16 cellular contexts compared by ENCODE assay signal in the genomic region with DNA sequence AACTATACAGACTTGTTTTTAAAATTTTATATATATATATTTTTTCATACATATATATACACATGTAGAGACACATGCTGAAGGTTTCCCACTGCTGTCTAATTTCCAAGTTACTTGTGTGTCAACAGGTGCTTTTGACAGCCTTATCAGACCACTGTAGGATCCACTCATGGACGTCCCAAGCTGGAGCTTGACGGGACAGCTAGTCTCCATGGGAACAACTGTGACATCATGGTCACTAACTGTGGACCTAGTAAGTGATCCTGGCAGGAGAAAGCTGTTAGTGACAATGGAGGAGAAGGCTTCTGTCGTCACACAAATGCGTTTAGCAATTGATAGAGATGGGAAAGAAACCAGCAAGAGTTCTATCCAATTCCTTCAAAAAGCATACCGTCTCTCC.
DNase-seq lines count a peak whose midpoint lies in the region; ATAC-seq and TF ChIP-seq lines count a peak whose summit lies in the region.
"Had no signal": no experiment of that assay in that cellular context is flagged by ENCODE, and none has a peak within 500 bp of the region (broad histone marks: within the 10 kb centered on the region; RNA-seq: fewer than 3 reads in every experiment).

No MANE protein-coding gene starts in this region.

- H3K27ac ChIP-seq in cardiac muscle cell (peak overlapping the region; percentile 17), testis (no peak overlapping the region)
- H3K27ac ChIP-seq: 22Rv1 had no signal

- 93 to 94% methylated on average over 5 of the region's 5 CpGs for WGBS in testis, 2 donors

- peak; percentile 1 for DNase-seq in T-helper 2 cell treated with Interferon-gamma antibody and Interleukin-4, amounts not matched to agents 5 μg/mL and 100 μg/mL, for 36 hours (ENCODE audit: low spot score)
- DNase-seq in T-helper 2 cell (no peak), cardiac muscle cell (ENCODE audit: low read depth in 1 of 2, low spot score in 1 of 2) (peak in 1 of 2 donors; percentile 87), cardiac septum (ENCODE audit: low spot score) (no peak), left cardiac atrium (peak; percentile 56), testis (no peak)
- DNase-seq in activated CD4-positive, alpha-beta T cell treated with anti-CD3 and anti-CD28 coated beads for 48 hours, result no peak
- no peak for DNase-seq in activated T-helper 2 cell treated with anti-CD3 and anti-CD28 coated beads, Interferon-gamma antibody, Interleukin-2, Interleukin-4, amounts not matched to agents 10 μg/mL and 5 μg/mL and 100 μg/mL, durations not matched to agents 14 hours and 24 hours and 36 hours (ENCODE audit: low spot score)
- DNase-seq: CD8-positive, alpha-beta T cell; COR-L47; DND-41; GDM1; GOT3; H9 had no signal

- no peaks in the 10 kb centered on the region for H3K9me3 ChIP-seq in cardiac muscle cell (ENCODE audit: low read depth)
- no peaks in the 10 kb centered on the region for H3K9me3 ChIP-seq in testis

- H3K4me1 ChIP-seq in cardiac muscle cell (ENCODE audit: low read depth), result peaks cover 75% of the 10 kb centered on the region
- H3K4me1 ChIP-seq in testis, result no peaks in the 10 kb centered on the region

- TF ChIP-seq CTCF in cardiac muscle cell (IDR thresholded peaks at IDR 0.05; ENCODE audit: low read depth, low read length) (no peak), testis (IDR thresholded peaks at IDR 0.05) (no peak)

- no peaks in the 10 kb centered on the region for H3K27me3 ChIP-seq in cardiac muscle cell
- no peaks in the 10 kb centered on the region for H3K27me3 ChIP-seq in testis

- no peaks in the 10 kb centered on the region for H3K36me3 Mint-ChIP-seq in T-helper 2 cell treated with Interferon-gamma antibody and Interleukin-4, amounts not matched to agents 5 μg/mL and 100 μg/mL, for 36 hours (ENCODE audit: low read depth)
- no peaks in the 10 kb centered on the region for H3K36me3 Mint-ChIP-seq in activated T-helper 2 cell treated with anti-CD3 and anti-CD28 coated beads, Interferon-gamma antibody, Interleukin-2, Interleukin-4, amounts not matched to agents 10 μg/mL and 5 μg/mL and 100 μg/mL, durations not matched to agents 14 hours and 24 hours and 36 hours (ENCODE audit: low read depth)
- H3K36me3 Mint-ChIP-seq: CD8-positive, alpha-beta T cell had no signal

- H3K4me3 Mint-ChIP-seq in T-helper 2 cell treated with Interferon-gamma antibody and Interleukin-4, amounts not matched to agents 5 μg/mL and 100 μg/mL, for 36 hours, result no peak overlapping the region
- no peak overlapping the region for H3K4me3 Mint-ChIP-seq in activated T-helper 2 cell treated with anti-CD3 and anti-CD28 coated beads, Interferon-gamma antibody, Interleukin-2, Interleukin-4, amounts not matched to agents 10 μg/mL and 5 μg/mL and 100 μg/mL, durations not matched to agents 14 hours and 24 hours and 36 hours (ENCODE audit: low read depth)
- H3K4me3 Mint-ChIP-seq: CD14-positive monocyte; CD8-positive, alpha-beta T cell; H9 had no signal

- H3K27ac Mint-ChIP-seq in T-helper 2 cell treated with Interferon-gamma antibody and Interleukin-4, amounts not matched to agents 5 μg/mL and 100 μg/mL, for 36 hours, result no peak overlapping the region
- no peak overlapping the region for H3K27ac Mint-ChIP-seq in activated T-helper 2 cell treated with anti-CD3 and anti-CD28 coated beads, Interferon-gamma antibody, Interleukin-2, Interleukin-4, amounts not matched to agents 10 μg/mL and 5 μg/mL and 100 μg/mL, durations not matched to agents 14 hours and 24 hours and 36 hours
- H3K27ac Mint-ChIP-seq: CD14-positive monocyte; CD8-positive, alpha-beta T cell had no signal

- no peaks in the 10 kb centered on the region for H3K9me3 Mint-ChIP-seq in T-helper 2 cell treated with Interferon-gamma antibody and Interleukin-4, amounts not matched to agents 5 μg/mL and 100 μg/mL, for 36 hours
- H3K9me3 Mint-ChIP-seq in activated T-helper 2 cell treated with anti-CD3 and anti-CD28 coated beads, Interferon-gamma antibody, Interleukin-2, Interleukin-4, amounts not matched to agents 10 μg/mL and 5 μg/mL and 100 μg/mL, durations not matched to agents 14 hours and 24 hours and 36 hours, result no peaks in the 10 kb centered on the region
- H3K9me3 Mint-ChIP-seq: CD14-positive monocyte; CD8-positive, alpha-beta T cell; H9 had no signal

- TF ChIP-seq POLR2A in testis (IDR thresholded peaks at IDR 0.05), result no peak

- peaks cover 20% of the 10 kb centered on the region for H3K27me3 Mint-ChIP-seq in T-helper 2 cell treated with Interferon-gamma antibody and Interleukin-4, amounts not matched to agents 5 μg/mL and 100 μg/mL, for 36 hours (ENCODE audit: low read depth)
- H3K27me3 Mint-ChIP-seq in activated T-helper 2 cell treated with anti-CD3 and anti-CD28 coated beads, Interferon-gamma antibody, Interleukin-2, Interleukin-4, amounts not matched to agents 10 μg/mL and 5 μg/mL and 100 μg/mL, durations not matched to agents 14 hours and 24 hours and 36 hours (ENCODE audit: low read depth), result peaks cover 7% of the 10 kb centered on the region

- no peak overlapping the region for H3K4me3 ChIP-seq in cardiac muscle cell
- no peak overlapping the region for H3K4me3 ChIP-seq in testis

- no peaks in the 10 kb centered on the region for H3K36me3 ChIP-seq in cardiac muscle cell
- no peaks in the 10 kb centered on the region for H3K36me3 ChIP-seq in testis (ENCODE audit: low read depth, missing control alignments)

- peak; percentile 27 to 74 for ATAC-seq in left cardiac atrium
- ATAC-seq: CD8-positive, alpha-beta T cell had no signal

- intact Hi-C loops in cardiac septum (cut with DNase I) (loop anchor here (10.0 kb wide), 1 partner anchor 519 kb away; no protein-coding TSS in a partner anchor), left cardiac atrium (cut with DNase I) (no loop called here), testis (cut with DNase I; ENCODE audit: low total_unique reads) (no loop called here)
- intact Hi-C loops in activated T-helper 2 cell treated with anti-CD3 and anti-CD28 coated beads, Interferon-gamma antibody, Interleukin-2, Interleukin-4, amounts not matched to agents 10 μg/mL and 5 μg/mL and 100 μg/mL, durations not matched to agents 14 hours and 24 hours and 36 hours (cut with micrococcal nuclease), result no loop called here

- H3K4me1 Mint-ChIP-seq in T-helper 2 cell treated with Interferon-gamma antibody and Interleukin-4, amounts not matched to agents 5 μg/mL and 100 μg/mL, for 36 hours (ENCODE audit: low read depth), result no peaks in the 10 kb centered on the region
- no peaks in the 10 kb centered on the region for H3K4me1 Mint-ChIP-seq in activated T-helper 2 cell treated with anti-CD3 and anti-CD28 coated beads, Interferon-gamma antibody, Interleukin-2, Interleukin-4, amounts not matched to agents 10 μg/mL and 5 μg/mL and 100 μg/mL, durations not matched to agents 14 hours and 24 hours and 36 hours (ENCODE audit: low read depth)
- H3K4me1 Mint-ChIP-seq: CD14-positive monocyte had no signal

Comparison
In these comparisons a context has a peak if more than half of its experiments do, and no peak if none do; other contexts are left out.
1. DNase-seq: peak in T-helper 2 cell treated with Interferon-gamma antibody and Interleukin-4, amounts not matched to agents 5 μg/mL and 100 μg/mL, for 36 hours (single experiment) and left cardiac atrium (single experiment); none in T-helper 2 cell (0 of 5), cardiac septum (single experiment), testis (single experiment), activated CD4-positive, alpha-beta T cell treated with anti-CD3 and anti-CD28 coated beads for 48 hours (single experiment) and activated T-helper 2 cell treated with anti-CD3 and anti-CD28 coated beads, Interferon-gamma antibody, Interleukin-2, Interleukin-4, amounts not matched to agents 10 μg/mL and 5 μg/mL and 100 μg/mL, durations not matched to agents 14 hours and 24 hours and 36 hours (single experiment).